ENCODE assay signal across 8 cellular contexts in the genomic region with DNA sequence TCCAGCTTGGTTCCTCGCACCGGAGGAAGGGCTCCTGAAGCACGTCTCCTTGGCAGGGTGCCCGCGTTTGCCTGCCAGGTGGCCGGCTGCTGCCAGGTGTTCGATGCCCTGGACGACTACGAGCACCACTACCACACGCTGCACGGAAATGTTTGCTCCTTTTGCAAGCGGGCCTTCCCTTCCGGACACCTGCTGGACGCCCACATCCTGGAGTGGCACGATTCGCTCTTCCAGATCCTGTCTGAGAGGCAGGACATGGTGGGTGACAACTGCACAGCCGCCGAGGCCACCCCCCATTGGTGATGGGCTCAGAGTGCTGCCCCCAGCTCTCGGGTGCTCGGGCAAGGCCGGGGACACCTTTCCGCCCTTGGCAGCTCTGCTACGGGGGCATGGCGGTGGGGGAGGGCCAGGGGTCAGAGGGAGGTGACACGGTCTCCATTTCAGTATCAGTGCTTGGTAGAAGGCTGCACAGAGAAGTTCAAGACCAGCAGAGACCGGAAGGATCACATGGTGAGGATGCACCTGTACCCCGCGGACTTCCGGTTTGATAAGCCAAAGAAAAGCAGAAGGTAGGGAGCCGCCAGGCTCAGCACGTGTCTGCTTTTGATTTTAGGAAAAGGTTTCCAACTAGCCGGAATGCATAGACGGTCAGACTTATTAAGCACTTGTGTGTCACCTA. TPM values are rescaled to one million over a fixed set of nuclear protein-coding genes. Genes with fewer than 3 reads are reported as not detected.
DNase-seq lines count a peak whose midpoint lies in the region; TF ChIP-seq lines count a peak whose summit lies in the region.

No MANE protein-coding gene starts in this region.

- no peak overlapping the region for H2AFZ ChIP-seq in neural cell (ENCODE audit: low read depth, low read length)

- CTCF ChIA-PET in Caco-2 (lab: Charles Lee), result no interaction called here

- BruUV-seq in Caco-2 (replicated peaks; lab: Mats Ljungman, UMichigan), result no TSS peak

- no peaks in the 10 kb centered on the region for H3K9me3 Mint-ChIP-seq in Caco-2 (ENCODE audit: unreplicated experiment)

- no peak overlapping the region for H3K27ac Mint-ChIP-seq in Caco-2 (ENCODE audit: unreplicated experiment)

- no peak overlapping the region for H3K4me3 ChIP-seq in Caco-2 (ENCODE audit: low read depth, low read length)
- peak overlapping the region in 2 of 3 donors; percentile 92 to 99 for H3K4me3 ChIP-seq in breast epithelium
- H3K4me3 ChIP-seq in neural cell (ENCODE audit: low read length), result peak overlapping the region; percentile 85
- no peak overlapping the region for H3K4me3 ChIP-seq in H7 (ENCODE audit: insufficient read depth, low read depth, low read length)

- TF ChIP-seq CTCF in Caco-2 (IDR thresholded peaks at IDR 0.05; ENCODE audit: insufficient read depth in 1 of 2, low read depth in 1 of 2, low read length in 1 of 2, severe bottlenecking in 1 of 2, unreplicated experiment in 1 of 2), result no peak
- TF ChIP-seq CTCF in breast epithelium (IDR thresholded peaks at IDR 0.05), result no peak
- no peak for TF ChIP-seq CTCF in neural cell (IDR thresholded peaks at IDR 0.05; ENCODE audit: poor library complexity, severe bottlenecking)

- peaks cover 47% of the 10 kb centered on the region for H3K36me3 Mint-ChIP-seq in Caco-2 (ENCODE audit: insufficient read depth, unreplicated experiment)

- H3K9me3 ChIP-seq in Caco-2 (no peaks in the 10 kb centered on the region), breast epithelium (no peaks in the 10 kb centered on the region), neural cell (ENCODE audit: low read length) (no peaks in the 10 kb centered on the region)

- H3K27ac ChIP-seq in breast epithelium, result peak overlapping the region; percentile 98 to 99
- no peak overlapping the region for H3K27ac ChIP-seq in neural cell (ENCODE audit: low read length)

- H3F3A ChIP-seq in neural cell (ENCODE audit: insufficient read depth, low read length, poor library complexity, severe bottlenecking), result no peaks in the 10 kb centered on the region

- no peak overlapping the region for H3K4me2 ChIP-seq in neural cell (ENCODE audit: low read length)

- H3K79me2 ChIP-seq in neural cell (replicated peaks; ENCODE audit: insufficient read depth, low read length), result peaks cover 25% of the 10 kb centered on the region

- H3K4me3 Mint-ChIP-seq in Caco-2 (ENCODE audit: unreplicated experiment), result peak overlapping the region; percentile 99

- H3K4me1 ChIP-seq in Caco-2 (peaks cover 7% of the 10 kb centered on the region), breast epithelium (peaks cover 0 to 7% of the 10 kb centered on the region in 2 donors)

- no peaks in the 10 kb centered on the region for H3K27me3 Mint-ChIP-seq in Caco-2 (ENCODE audit: insufficient read depth, unreplicated experiment)

- POLR2A ChIA-PET in Caco-2 (lab: Charles Lee), result no interaction called here

- H3K9ac ChIP-seq in neural cell (ENCODE audit: low read length), result no peak overlapping the region

- no peak for TF ChIP-seq POLR2A in breast epithelium (IDR thresholded peaks at IDR 0.05)

- no peak for TF ChIP-seq EP300 in neural cell (conservative IDR thresholded peaks at IDR 0.05; ENCODE audit: poor library complexity, severe bottlenecking)

- DNase-seq in Caco-2 (no peak), NCI-H2029 treated with DMSO at 0.1 percent for 48 hours (lab: John Stamatoyannopoulos, UW) (peak; percentile 59), breast epithelium (ENCODE audit: low spot score in 2 of 2) (peak in 1 of 2 donors; percentile 47), pons (ENCODE audit: low spot score) (no peak), MV-4-11 (lab: John Stamatoyannopoulos, UW) (no peak), SW480 (ENCODE audit: low spot score) (no peak), H7 (no peak)

- intact Hi-C loops in Caco-2 (cut with micrococcal nuclease; ENCODE audit: unreplicated experiment) (loop anchor here (1.0 to 5.0 kb wide), 5 partner anchors 48 to 168 kb away; partner anchors contain the start of genes MTG1 and PAOX), breast epithelium (cut with DNase I; ENCODE audit: low total_unique reads) (no loop called here)

- no peaks in the 10 kb centered on the region for H3K9me2 ChIP-seq in neural cell (ENCODE audit: insufficient read depth, low read length)

- H3K36me3 ChIP-seq in Caco-2 (ENCODE audit: control insufficient read depth, insufficient read depth, low read length) (peaks cover 6% of the 10 kb centered on the region), breast epithelium (no peaks in the 10 kb centered on the region), neural cell (ENCODE audit: insufficient read depth, low read length) (no peaks in the 10 kb centered on the region), H7 (replicated peaks; ENCODE audit: control insufficient read depth, insufficient read depth, low read length) (peaks cover 7% of the 10 kb centered on the region)

- no peaks in the 10 kb centered on the region for H4K20me1 ChIP-seq in neural cell (ENCODE audit: insufficient read depth)

- no peak for TF ChIP-seq RAD21 in neural cell (conservative IDR thresholded peaks at IDR 0.05)

- peaks cover 15% of the 10 kb centered on the region for H3K4me1 Mint-ChIP-seq in Caco-2 (ENCODE audit: low read depth, unreplicated experiment)

- H3K27me3 ChIP-seq in Caco-2 (replicated peaks; ENCODE audit: control insufficient read depth, insufficient read depth, low read length) (no peaks in the 10 kb centered on the region), breast epithelium (no peaks in the 10 kb centered on the region), neural cell (ENCODE audit: insufficient read depth, low read depth, low read length) (no peaks in the 10 kb centered on the region), H7 (ENCODE audit: control insufficient read depth, insufficient read depth, low read length) (no peaks in the 10 kb centered on the region)

TF ChIP-seq in neural cell, 6 proteins besides CTCF, POLR2A, EP300 and RAD21:
- TF ChIP-seq, protein P1, sequence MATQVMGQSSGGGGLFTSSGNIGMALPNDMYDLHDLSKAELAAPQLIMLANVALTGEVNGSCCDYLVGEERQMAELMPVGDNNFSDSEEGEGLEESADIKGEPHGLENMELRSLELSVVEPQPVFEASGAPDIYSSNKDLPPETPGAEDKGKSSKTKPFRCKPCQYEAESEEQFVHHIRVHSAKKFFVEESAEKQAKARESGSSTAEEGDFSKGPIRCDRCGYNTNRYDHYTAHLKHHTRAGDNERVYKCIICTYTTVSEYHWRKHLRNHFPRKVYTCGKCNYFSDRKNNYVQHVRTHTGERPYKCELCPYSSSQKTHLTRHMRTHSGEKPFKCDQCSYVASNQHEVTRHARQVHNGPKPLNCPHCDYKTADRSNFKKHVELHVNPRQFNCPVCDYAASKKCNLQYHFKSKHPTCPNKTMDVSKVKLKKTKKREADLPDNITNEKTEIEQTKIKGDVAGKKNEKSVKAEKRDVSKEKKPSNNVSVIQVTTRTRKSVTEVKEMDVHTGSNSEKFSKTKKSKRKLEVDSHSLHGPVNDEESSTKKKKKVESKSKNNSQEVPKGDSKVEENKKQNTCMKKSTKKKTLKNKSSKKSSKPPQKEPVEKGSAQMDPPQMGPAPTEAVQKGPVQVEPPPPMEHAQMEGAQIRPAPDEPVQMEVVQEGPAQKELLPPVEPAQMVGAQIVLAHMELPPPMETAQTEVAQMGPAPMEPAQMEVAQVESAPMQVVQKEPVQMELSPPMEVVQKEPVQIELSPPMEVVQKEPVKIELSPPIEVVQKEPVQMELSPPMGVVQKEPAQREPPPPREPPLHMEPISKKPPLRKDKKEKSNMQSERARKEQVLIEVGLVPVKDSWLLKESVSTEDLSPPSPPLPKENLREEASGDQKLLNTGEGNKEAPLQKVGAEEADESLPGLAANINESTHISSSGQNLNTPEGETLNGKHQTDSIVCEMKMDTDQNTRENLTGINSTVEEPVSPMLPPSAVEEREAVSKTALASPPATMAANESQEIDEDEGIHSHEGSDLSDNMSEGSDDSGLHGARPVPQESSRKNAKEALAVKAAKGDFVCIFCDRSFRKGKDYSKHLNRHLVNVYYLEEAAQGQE (IDR thresholded peaks at IDR 0.05; ENCODE audit: borderline replicate concordance), result no peak
- no peak for TF ChIP-seq SMC3 (conservative IDR thresholded peaks at IDR 0.05; ENCODE audit: poor library complexity)
- TF ChIP-seq EZH2 (IDR thresholded peaks at IDR 0.05; ENCODE audit: borderline replicate concordance, insufficient read depth, low read length, poor library complexity, severe bottlenecking), result no peak
- TF ChIP-seq POLR2AphosphoS5 (IDR thresholded peaks at IDR 0.05), result no peak
- no peak for TF ChIP-seq TAF1 (IDR thresholded peaks at IDR 0.05; ENCODE audit: low read depth)
- no peak for TF ChIP-seq MXI1 (conservative IDR thresholded peaks at IDR 0.05; ENCODE audit: poor library complexity, severe bottlenecking)

RNA-seq across cellular contexts. Expression of gene ZNF511, which starts 1.1 kb away (rescaled TPM):
- total RNA-seq in Caco-2 (2022), result 98.5 and 112 TPM in 2 replicates
- total RNA-seq in breast epithelium, result 10 to 100 TPM; 27.4 to 33.2 (median 32.1) TPM
- 16.8 and 17.6 TPM in 2 replicates for polyA plus RNA-seq in neural cell
- 10.9 and 13.1 TPM in 2 replicates for polyA minus RNA-seq in neural cell
- 46.9 and 48.7 TPM in 2 replicates for total RNA-seq in H7 (2014; rRNA removed; shearing (Covaris generic))

RNA-seq across cellular contexts. Expression of gene TUBGCP2, which starts 1.2 kb away (rescaled TPM):
- total RNA-seq in Caco-2 (2022) (92.2 and 93.3 TPM in 2 replicates), breast epithelium (10 to 100 TPM; 33.6 to 40.0 (median 39.5) TPM)
- polyA plus RNA-seq in neural cell, result 34.5 and 63.1 TPM in 2 replicates
- polyA minus RNA-seq in neural cell, result 45.8 and 49.4 TPM in 2 replicates
- 46.4 and 47.1 TPM in 2 replicates for total RNA-seq in H7 (2014; rRNA removed; shearing (Covaris generic))

RNA-seq across cellular contexts. Expression of gene CALY, which starts 26.8 kb away (rescaled TPM):
- total RNA-seq in Caco-2 (2022) (not detected in 2 replicates), breast epithelium (under 1 TPM in 1 of 3 donors, not detected in 2; 0.66 TPM)
- polyA plus RNA-seq in neural cell, result 3.7 and 6.8 TPM in 2 replicates
- polyA minus RNA-seq in neural cell, result 0.97 and 1.2 TPM in 2 replicates
- total RNA-seq in H7 (2014; rRNA removed; shearing (Covaris generic)), result 2.2 TPM in 1 of 2 replicates, not detected in the other

RNA-seq across cellular contexts. Expression of gene ADAM8, which starts 33.2 kb away (rescaled TPM):
- total RNA-seq in Caco-2 (2022), result 13.4 and 16.8 TPM in 2 replicates
- 1 to 10 TPM; 4.6 to 6.6 (median 5.0) TPM for total RNA-seq in breast epithelium
- polyA plus RNA-seq in neural cell, result 6.4 and 7.2 TPM in 2 replicates
- polyA minus RNA-seq in neural cell, result 1.5 and 2.2 TPM in 2 replicates
- 1.3 and 1.9 TPM in 2 replicates for total RNA-seq in H7 (2014; rRNA removed; shearing (Covaris generic))

RNA-seq across cellular contexts. Expression of gene PRAP1, which starts 37.3 kb away (rescaled TPM):
- total RNA-seq in Caco-2 (2022) (0.34 TPM in 1 of 2 replicates, not detected in the other), breast epithelium (not detected)
- polyA plus RNA-seq in neural cell, result not detected in 2 replicates
- not detected in 2 replicates for polyA minus RNA-seq in neural cell
- not detected in 2 replicates for total RNA-seq in H7 (2014; rRNA removed; shearing (Covaris generic))

Comparison
In these comparisons a context has a peak if more than half of its experiments do, and no peak if none do; other contexts are left out.
1. H3K4me3 ChIP-seq: peak in breast epithelium (2 of 3) and neural cell (single experiment); none in Caco-2 (single experiment) and H7 (single experiment).